Comparison of ENCODE assay signal across 1 cellular context in genomic region chr1:1899266-1899966, GRCh38.
TF ChIP-seq lines count a peak whose summit lies in the region.

No MANE protein-coding gene starts in this region.

TF ChIP-seq in HepG2, 621 proteins besides CTCF, POLR2A, EP300 and RAD21 (continued from another document and continues in another):
- no peak for TF ChIP-seq CEBPZ (IDR thresholded peaks at IDR 0.05; ENCODE audit: low read length)
- peak; percentile 50; the same call in 1 of the 2 replicates for TF ChIP-seq MTA1 (CRISPR knock-in tag; IDR thresholded peaks at IDR 0.05; ENCODE audit: borderline replicate concordance)
- TF ChIP-seq ZNF557 (CRISPR knock-in tag; IDR thresholded peaks at IDR 0.05): no peak
- peak; percentile 52 for TF ChIP-seq STAG1 (CRISPR knock-in tag; IDR thresholded peaks at IDR 0.05)
- no peak for TF ChIP-seq MEIS2 (CRISPR knock-in tag; IDR thresholded peaks at IDR 0.05)
- TF ChIP-seq ZNF121 (CRISPR knock-in tag; IDR thresholded peaks at IDR 0.05): no peak
- TF ChIP-seq GATAD1 (CRISPR knock-in tag; IDR thresholded peaks at IDR 0.05): no peak
- no peak for TF ChIP-seq FOXP4 (CRISPR knock-in tag; IDR thresholded peaks at IDR 0.05)
- no peak for TF ChIP-seq BCL6 (CRISPR knock-in tag; IDR thresholded peaks at IDR 0.05)
- no peak for TF ChIP-seq SMARCC2 (IDR thresholded peaks at IDR 0.05)
- TF ChIP-seq GMEB2 (CRISPR knock-in tag; IDR thresholded peaks at IDR 0.05; ENCODE audit: low read depth): no peak
- no peak for TF ChIP-seq JUNB (CRISPR knock-in tag; IDR thresholded peaks at IDR 0.05; ENCODE audit: borderline replicate concordance)
- no peak for TF ChIP-seq HMGXB3 (CRISPR knock-in tag; IDR thresholded peaks at IDR 0.05; ENCODE audit: borderline replicate concordance)
- TF ChIP-seq IKZF5 (CRISPR knock-in tag; IDR thresholded peaks at IDR 0.05): no peak
- TF ChIP-seq SNAPC4 (CRISPR knock-in tag; IDR thresholded peaks at IDR 0.05): no peak
- TF ChIP-seq LCORL (IDR thresholded peaks at IDR 0.05): no peak
- 0 out of 2 replicates have a peak, but pooled peaks have one; percentile 15 for TF ChIP-seq LCORL (CRISPR knock-in tag; IDR thresholded peaks at IDR 0.05)
- TF ChIP-seq ZMYM2 (CRISPR knock-in tag; IDR thresholded peaks at IDR 0.05): no peak
- no peak for TF ChIP-seq ARID2 (CRISPR knock-in tag; IDR thresholded peaks at IDR 0.05; ENCODE audit: borderline replicate concordance)
- no peak for TF ChIP-seq ZNF713 (CRISPR knock-in tag; IDR thresholded peaks at IDR 0.05)
- no peak for TF ChIP-seq CERS6 (CRISPR knock-in tag; IDR thresholded peaks at IDR 0.05)
- TF ChIP-seq ARID5B (CRISPR knock-in tag; IDR thresholded peaks at IDR 0.05): 0 out of 2 replicates have a peak, but pooled peaks have one; percentile 13
- no peak for TF ChIP-seq ZNF276 (CRISPR knock-in tag; IDR thresholded peaks at IDR 0.05; ENCODE audit: low read depth)
- no peak for TF ChIP-seq E2F2 (CRISPR knock-in tag; IDR thresholded peaks at IDR 0.05; ENCODE audit: borderline replicate concordance)
- TF ChIP-seq ZNF143 (CRISPR knock-in tag; IDR thresholded peaks at IDR 0.05): no peak
- TF ChIP-seq IRF2 (CRISPR knock-in tag; IDR thresholded peaks at IDR 0.05): 0 out of 2 replicates have a peak, but pooled peaks have one; percentile 40
- no peak for TF ChIP-seq ZMYM3 (CRISPR knock-in tag; IDR thresholded peaks at IDR 0.05)
